ENCODE assay signal across 8 cellular contexts in genomic region chr14:69615471-69616407, GRCh38. TPM values are rescaled to one million over a fixed set of nuclear protein-coding genes. Genes with fewer than 3 reads are reported as not detected.
DNase-seq lines count a peak whose midpoint lies in the region; ATAC-seq and TF ChIP-seq lines count a peak whose summit lies in the region.

No MANE protein-coding gene starts in this region.

- H3K4me1 Mint-ChIP-seq in CD4-positive, alpha-beta T cell (ENCODE audit: low read depth): peaks cover 91% of the 10 kb centered on the region

- H3K4me3 Mint-ChIP-seq in CD4-positive, alpha-beta T cell: peak overlapping the region; percentile 90

- peaks cover 78% of the 10 kb centered on the region for H3K79me2 ChIP-seq in OCI-LY7 (ENCODE audit: insufficient read depth, low read depth, low read length)

- intact Hi-C loops in CD4-positive, alpha-beta T cell (cut with DNase I, micrococcal nuclease): loop anchor here (1.0 to 10.0 kb wide), 4 partner anchors 10 to 1029 kb away; partner anchors contain the start of gene TTC9 (in 1 of the 2)
- intact Hi-C loops in OCI-LY7 (cut with micrococcal nuclease; ENCODE audit: unreplicated experiment): loop anchor here (1.0 to 10.0 kb wide), 5 partner anchors 52 to 1189 kb away; partner anchors contain the start of genes ERH, MAP3K9, SLC39A9 and TTC9

- no TSS peak for BruUV-seq in OCI-LY7 (replicated peaks; lab: Mats Ljungman, UMichigan)

- ATAC-seq in CD4-positive, alpha-beta T cell (ENCODE audit: poor library complexity): peak; percentile 37
- ATAC-seq in GM19043 (IDR thresholded peaks at IDR 0.05; ENCODE audit: low read depth, unreplicated experiment) (peak; percentile 49), HG03280 (IDR thresholded peaks at IDR 0.05; ENCODE audit: unreplicated experiment) (peak; percentile 43)

- H4K20me1 ChIP-seq in OCI-LY7 (ENCODE audit: insufficient read depth, low read length): peaks cover 38% of the 10 kb centered on the region

- H3K27me3 Mint-ChIP-seq in CD4-positive, alpha-beta T cell: no peaks in the 10 kb centered on the region

- peak overlapping the region; percentile 97 for H3K4me2 ChIP-seq in OCI-LY7 (ENCODE audit: low read length)

- no peaks in the 10 kb centered on the region for H3K9me3 ChIP-seq in CD4-positive, alpha-beta T cell (ENCODE audit: control insufficient read depth, low read length)
- peaks cover 6% of the 10 kb centered on the region; the same call in 1 of the 2 replicates for H3K9me3 ChIP-seq in OCI-LY7 (ENCODE audit: low read length)
- H3K9me3 ChIP-seq in subcutaneous abdominal adipose tissue (ENCODE audit: control insufficient read depth in 5 of 5, low read length in 5 of 5): no peaks in the 10 kb centered on the region

- TF ChIP-seq CTCF in CD4-positive, alpha-beta T cell (IDR thresholded peaks at IDR 0.05): no peak
- TF ChIP-seq CTCF in OCI-LY7 (conservative IDR thresholded peaks at IDR 0.05; ENCODE audit: low read length) (no peak), brain microvascular endothelial cell (IDR thresholded peaks at IDR 0.05; ENCODE audit: low read depth, low read length, missing control alignments) (no peak)

- H3K4me3 ChIP-seq in OCI-LY7 (ENCODE audit: low read depth, low read length, poor library complexity, severe bottlenecking): peak overlapping the region; percentile 78
- peak overlapping the region; percentile 3 for H3K4me3 ChIP-seq in brain microvascular endothelial cell (ENCODE audit: low read depth, low read length)
- H3K4me3 ChIP-seq in subcutaneous abdominal adipose tissue (ENCODE audit: low read depth in 1 of 5, low read length in 5 of 5): peak overlapping the region in 4 of 5 donors; percentile 21 to 50 (median 48)

- H2AFZ ChIP-seq in OCI-LY7 (ENCODE audit: low read length): no peak overlapping the region

- in situ Hi-C loops in brain microvascular endothelial cell (cut with HindIII; ENCODE audit: low pct_ligation_motif_present, low sequenced_read_pairs): no loop called here

- H3K9me3 Mint-ChIP-seq in CD4-positive, alpha-beta T cell: no peaks in the 10 kb centered on the region

- H3K9me2 ChIP-seq in OCI-LY7 (ENCODE audit: insufficient read depth, low read length): no peaks in the 10 kb centered on the region

- H3K27ac Mint-ChIP-seq in CD4-positive, alpha-beta T cell: peak overlapping the region; percentile 93

- CTCF ChIA-PET in CD4-positive, alpha-beta T cell (lab: Charles Lee): interaction anchor here (1.0 to 1.6 kb wide), 3 partner anchors 14 to 111 kb away, joined by 3 read pairs; no protein-coding TSS in a partner anchor
- CTCF ChIA-PET in OCI-LY7 (lab: Charles Lee; ENCODE audit: unreplicated experiment): no interaction called here

- H3K4me1 ChIP-seq in OCI-LY7 (ENCODE audit: insufficient read depth, low read length, poor library complexity, severe bottlenecking) (peaks cover 75% of the 10 kb centered on the region), subcutaneous abdominal adipose tissue (ENCODE audit: control insufficient read depth in 5 of 5, insufficient read depth in 5 of 5, low read length in 5 of 5) (peaks cover 17 to 90% (median 84%) of the 10 kb centered on the region in 5 donors)

- no peaks in the 10 kb centered on the region for H3K27me3 ChIP-seq in CD4-positive, alpha-beta T cell (ENCODE audit: control insufficient read depth, insufficient read depth, low read length)
- H3K27me3 ChIP-seq in brain microvascular endothelial cell (replicated peaks) (no peaks in the 10 kb centered on the region), layer of hippocampus (ENCODE audit: control insufficient read depth, insufficient read depth, low read length) (no peaks in the 10 kb centered on the region), subcutaneous abdominal adipose tissue (ENCODE audit: control insufficient read depth in 5 of 5, insufficient read depth in 4 of 5, low read length in 5 of 5) (no peaks in the 10 kb centered on the region)

- H3K9ac ChIP-seq in subcutaneous abdominal adipose tissue (ENCODE audit: low read length in 5 of 5): peak overlapping the region in 4 of 5 donors; percentile 23 to 69 (median 57)

- peak in 4 of 10 experiments; percentile 19 to 50 (median 33) for DNase-seq in CD4-positive, alpha-beta T cell
- DNase-seq in OCI-LY7 (ENCODE audit: low spot score): peak; percentile 89
- peak; percentile 78 for DNase-seq in brain microvascular endothelial cell
- no peak for DNase-seq in NCI-H1436 treated with DMSO at 0.1 percent for 48 hours (lab: John Stamatoyannopoulos, UW)

- peaks cover 8% of the 10 kb centered on the region for H3K36me3 Mint-ChIP-seq in CD4-positive, alpha-beta T cell (ENCODE audit: low read depth)

- H3K27ac ChIP-seq in CD4-positive, alpha-beta T cell (ENCODE audit: low read depth, low read length): peak overlapping the region; percentile 74
- peak overlapping the region; percentile 99 for H3K27ac ChIP-seq in OCI-LY7 (ENCODE audit: low read depth, low read length, poor library complexity, severe bottlenecking)
- H3K27ac ChIP-seq in brain microvascular endothelial cell: peak overlapping the region; percentile 52
- H3K27ac ChIP-seq in layer of hippocampus (ENCODE audit: low read depth, low read length): peak overlapping the region; percentile 52
- H3K27ac ChIP-seq in subcutaneous abdominal adipose tissue (ENCODE audit: low read depth, low read length): peak overlapping the region; percentile 75

- POLR2A ChIA-PET in CD4-positive, alpha-beta T cell (lab: Charles Lee): interaction anchor here (0.7 to 4.1 kb wide), 9 partner anchors 9 to 151 kb away, joined by 3 to 26 read pairs (median 5); partner anchors contain the start of gene SRSF5
- POLR2A ChIA-PET in OCI-LY7 (lab: Charles Lee): interaction anchor here (0.7 to 3.8 kb wide), 11 partner anchors 8 to 152 kb away, joined by 3 to 22 read pairs (median 4); partner anchors contain the start of gene SRSF5

- H3K36me3 ChIP-seq in OCI-LY7 (ENCODE audit: insufficient read depth, low read length) (peaks cover 67% of the 10 kb centered on the region), brain microvascular endothelial cell (replicated peaks) (no peaks in the 10 kb centered on the region), subcutaneous abdominal adipose tissue (ENCODE audit: control insufficient read depth in 5 of 5, insufficient read depth in 5 of 5, low read length in 5 of 5) (no peaks in the 10 kb centered on the region)

RNA-seq across cellular contexts. Expression of gene SUSD6, which starts 4.3 kb away (rescaled TPM):
- 10 to 100 TPM; 93.7 to 95.1 TPM for total RNA-seq in CD4-positive, alpha-beta T cell
- total RNA-seq in OCI-LY7 (2014; rRNA removed; shearing (Covaris generic)): 19.3 and 23.1 TPM in 2 replicates
- total RNA-seq in OCI-LY7 (2022): 40.9 and 43.6 TPM in 2 replicates

RNA-seq across cellular contexts. Expression of gene CCDC177, which starts 41.1 kb away (rescaled TPM):
- not detected for total RNA-seq in CD4-positive, alpha-beta T cell
- total RNA-seq in OCI-LY7 (2014; rRNA removed; shearing (Covaris generic)): not detected in 2 replicates
- total RNA-seq in OCI-LY7 (2022): not detected in 2 replicates

Comparison
In these comparisons a context has a peak if more than half of its experiments do, and no peak if none do; other contexts are left out.
1. H3K4me3 ChIP-seq: peak in every context shown above with its lines; median percentile 78 in OCI-LY7; 48 in subcutaneous abdominal adipose tissue; 3 in brain microvascular endothelial cell.